In the genomic region with DNA sequence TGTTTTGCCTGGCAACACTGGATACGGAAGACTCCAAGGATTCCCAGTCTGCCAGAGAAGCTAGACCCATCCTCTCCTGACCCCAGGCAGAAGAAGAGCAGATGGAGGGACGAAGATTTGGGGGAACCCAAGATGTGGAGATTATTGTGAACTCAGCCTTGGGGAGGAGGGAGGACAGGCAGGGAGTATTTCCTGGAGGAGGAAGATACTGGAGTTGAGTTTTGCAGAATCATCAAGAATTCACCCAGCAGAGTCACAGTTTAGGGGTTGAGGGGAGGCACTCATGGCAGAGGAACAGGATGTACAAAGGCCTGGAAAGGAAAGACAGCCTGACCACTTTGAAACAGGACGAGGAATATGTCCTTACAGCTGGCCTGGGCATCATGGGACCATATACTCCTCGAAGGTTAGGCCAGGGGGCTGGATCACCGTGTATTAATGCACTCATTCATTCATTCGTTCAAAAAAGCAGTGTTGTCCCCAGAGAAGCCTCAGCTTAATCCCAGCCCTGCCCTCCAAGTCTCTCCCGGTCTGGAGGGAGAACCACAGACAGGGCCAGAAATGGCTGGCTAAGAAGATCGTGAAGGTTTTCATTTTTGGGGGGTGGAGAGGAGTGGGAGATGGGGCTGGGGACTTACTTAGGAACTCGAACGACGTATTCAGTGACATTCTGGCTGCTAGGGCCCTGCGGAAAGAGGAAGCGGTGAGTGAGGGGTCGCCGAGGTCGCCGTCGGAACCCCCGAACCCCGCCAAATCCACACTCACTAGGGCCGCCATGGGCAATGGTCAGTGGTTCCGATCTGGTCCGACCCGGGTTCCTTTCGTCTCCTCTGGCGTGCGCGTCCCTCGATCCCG, we compare ENCODE assay signal across 1 cellular context.
TF ChIP-seq lines count a peak whose summit lies in the region.

No MANE protein-coding gene starts in this region.

TF ChIP-seq in H1, 55 proteins besides CTCF, POLR2A, EP300 and RAD21:
- TF ChIP-seq SP2 (IDR thresholded peaks at IDR 0.05; ENCODE audit: low read length): no peak
- no peak for TF ChIP-seq RXRA (IDR thresholded peaks at IDR 0.05; ENCODE audit: insufficient read depth, low read depth, low read length)
- no peak for TF ChIP-seq JUND (IDR thresholded peaks at IDR 0.05; ENCODE audit: low read length)
- no peak for TF ChIP-seq NRF1 (IDR thresholded peaks at IDR 0.05; ENCODE audit: low read depth, low read length)
- TF ChIP-seq SIX5 (IDR thresholded peaks at IDR 0.05; ENCODE audit: low read depth, low read length): no peak
- TF ChIP-seq PHF8 (conservative IDR thresholded peaks at IDR 0.05; ENCODE audit: low read depth, low read length): peak; percentile 57
- TF ChIP-seq, protein P1, sequence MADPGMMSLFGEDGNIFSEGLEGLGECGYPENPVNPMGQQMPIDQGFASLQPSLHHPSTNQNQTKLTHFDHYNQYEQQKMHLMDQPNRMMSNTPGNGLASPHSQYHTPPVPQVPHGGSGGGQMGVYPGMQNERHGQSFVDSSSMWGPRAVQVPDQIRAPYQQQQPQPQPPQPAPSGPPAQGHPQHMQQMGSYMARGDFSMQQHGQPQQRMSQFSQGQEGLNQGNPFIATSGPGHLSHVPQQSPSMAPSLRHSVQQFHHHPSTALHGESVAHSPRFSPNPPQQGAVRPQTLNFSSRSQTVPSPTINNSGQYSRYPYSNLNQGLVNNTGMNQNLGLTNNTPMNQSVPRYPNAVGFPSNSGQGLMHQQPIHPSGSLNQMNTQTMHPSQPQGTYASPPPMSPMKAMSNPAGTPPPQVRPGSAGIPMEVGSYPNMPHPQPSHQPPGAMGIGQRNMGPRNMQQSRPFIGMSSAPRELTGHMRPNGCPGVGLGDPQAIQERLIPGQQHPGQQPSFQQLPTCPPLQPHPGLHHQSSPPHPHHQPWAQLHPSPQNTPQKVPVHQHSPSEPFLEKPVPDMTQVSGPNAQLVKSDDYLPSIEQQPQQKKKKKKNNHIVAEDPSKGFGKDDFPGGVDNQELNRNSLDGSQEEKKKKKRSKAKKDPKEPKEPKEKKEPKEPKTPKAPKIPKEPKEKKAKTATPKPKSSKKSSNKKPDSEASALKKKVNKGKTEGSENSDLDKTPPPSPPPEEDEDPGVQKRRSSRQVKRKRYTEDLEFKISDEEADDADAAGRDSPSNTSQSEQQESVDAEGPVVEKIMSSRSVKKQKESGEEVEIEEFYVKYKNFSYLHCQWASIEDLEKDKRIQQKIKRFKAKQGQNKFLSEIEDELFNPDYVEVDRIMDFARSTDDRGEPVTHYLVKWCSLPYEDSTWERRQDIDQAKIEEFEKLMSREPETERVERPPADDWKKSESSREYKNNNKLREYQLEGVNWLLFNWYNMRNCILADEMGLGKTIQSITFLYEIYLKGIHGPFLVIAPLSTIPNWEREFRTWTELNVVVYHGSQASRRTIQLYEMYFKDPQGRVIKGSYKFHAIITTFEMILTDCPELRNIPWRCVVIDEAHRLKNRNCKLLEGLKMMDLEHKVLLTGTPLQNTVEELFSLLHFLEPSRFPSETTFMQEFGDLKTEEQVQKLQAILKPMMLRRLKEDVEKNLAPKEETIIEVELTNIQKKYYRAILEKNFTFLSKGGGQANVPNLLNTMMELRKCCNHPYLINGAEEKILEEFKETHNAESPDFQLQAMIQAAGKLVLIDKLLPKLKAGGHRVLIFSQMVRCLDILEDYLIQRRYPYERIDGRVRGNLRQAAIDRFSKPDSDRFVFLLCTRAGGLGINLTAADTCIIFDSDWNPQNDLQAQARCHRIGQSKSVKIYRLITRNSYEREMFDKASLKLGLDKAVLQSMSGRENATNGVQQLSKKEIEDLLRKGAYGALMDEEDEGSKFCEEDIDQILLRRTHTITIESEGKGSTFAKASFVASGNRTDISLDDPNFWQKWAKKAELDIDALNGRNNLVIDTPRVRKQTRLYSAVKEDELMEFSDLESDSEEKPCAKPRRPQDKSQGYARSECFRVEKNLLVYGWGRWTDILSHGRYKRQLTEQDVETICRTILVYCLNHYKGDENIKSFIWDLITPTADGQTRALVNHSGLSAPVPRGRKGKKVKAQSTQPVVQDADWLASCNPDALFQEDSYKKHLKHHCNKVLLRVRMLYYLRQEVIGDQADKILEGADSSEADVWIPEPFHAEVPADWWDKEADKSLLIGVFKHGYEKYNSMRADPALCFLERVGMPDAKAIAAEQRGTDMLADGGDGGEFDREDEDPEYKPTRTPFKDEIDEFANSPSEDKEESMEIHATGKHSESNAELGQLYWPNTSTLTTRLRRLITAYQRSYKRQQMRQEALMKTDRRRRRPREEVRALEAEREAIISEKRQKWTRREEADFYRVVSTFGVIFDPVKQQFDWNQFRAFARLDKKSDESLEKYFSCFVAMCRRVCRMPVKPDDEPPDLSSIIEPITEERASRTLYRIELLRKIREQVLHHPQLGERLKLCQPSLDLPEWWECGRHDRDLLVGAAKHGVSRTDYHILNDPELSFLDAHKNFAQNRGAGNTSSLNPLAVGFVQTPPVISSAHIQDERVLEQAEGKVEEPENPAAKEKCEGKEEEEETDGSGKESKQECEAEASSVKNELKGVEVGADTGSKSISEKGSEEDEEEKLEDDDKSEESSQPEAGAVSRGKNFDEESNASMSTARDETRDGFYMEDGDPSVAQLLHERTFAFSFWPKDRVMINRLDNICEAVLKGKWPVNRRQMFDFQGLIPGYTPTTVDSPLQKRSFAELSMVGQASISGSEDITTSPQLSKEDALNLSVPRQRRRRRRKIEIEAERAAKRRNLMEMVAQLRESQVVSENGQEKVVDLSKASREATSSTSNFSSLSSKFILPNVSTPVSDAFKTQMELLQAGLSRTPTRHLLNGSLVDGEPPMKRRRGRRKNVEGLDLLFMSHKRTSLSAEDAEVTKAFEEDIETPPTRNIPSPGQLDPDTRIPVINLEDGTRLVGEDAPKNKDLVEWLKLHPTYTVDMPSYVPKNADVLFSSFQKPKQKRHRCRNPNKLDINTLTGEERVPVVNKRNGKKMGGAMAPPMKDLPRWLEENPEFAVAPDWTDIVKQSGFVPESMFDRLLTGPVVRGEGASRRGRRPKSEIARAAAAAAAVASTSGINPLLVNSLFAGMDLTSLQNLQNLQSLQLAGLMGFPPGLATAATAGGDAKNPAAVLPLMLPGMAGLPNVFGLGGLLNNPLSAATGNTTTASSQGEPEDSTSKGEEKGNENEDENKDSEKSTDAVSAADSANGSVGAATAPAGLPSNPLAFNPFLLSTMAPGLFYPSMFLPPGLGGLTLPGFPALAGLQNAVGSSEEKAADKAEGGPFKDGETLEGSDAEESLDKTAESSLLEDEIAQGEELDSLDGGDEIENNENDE (IDR thresholded peaks at IDR 0.05; ENCODE audit: insufficient replicate concordance, low read length): no peak
- TF ChIP-seq CBX5 (IDR thresholded peaks at IDR 0.05; ENCODE audit: low read depth, low read length): no peak
- TF ChIP-seq TEAD4 (IDR thresholded peaks at IDR 0.05; ENCODE audit: low read depth, low read length): no peak
- TF ChIP-seq HDAC2 (IDR thresholded peaks at IDR 0.05; ENCODE audit: borderline replicate concordance in 1 of 2, low read depth in 2 of 2, low read length in 2 of 2): 0 out of 4 replicates have a peak, but pooled peaks of 1 of the 2 experiments have one; percentile 6
- TF ChIP-seq ZNF274 (IDR thresholded peaks at IDR 0.05; ENCODE audit: borderline replicate concordance, extremely low read depth, low read length): no peak
- TF ChIP-seq, protein P2, sequence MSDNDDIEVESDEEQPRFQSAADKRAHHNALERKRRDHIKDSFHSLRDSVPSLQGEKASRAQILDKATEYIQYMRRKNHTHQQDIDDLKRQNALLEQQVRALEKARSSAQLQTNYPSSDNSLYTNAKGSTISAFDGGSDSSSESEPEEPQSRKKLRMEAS (IDR thresholded peaks at IDR 0.05): no peak
- no peak for TF ChIP-seq SAP30 (IDR thresholded peaks at IDR 0.05; ENCODE audit: insufficient read depth, insufficient replicate concordance, low read length)
- 0 out of 2 replicates have a peak, but pooled peaks have one; percentile 51 for TF ChIP-seq KDM5A (IDR thresholded peaks at IDR 0.05; ENCODE audit: low read length)
- peak; percentile 38 for TF ChIP-seq ASH2L (IDR thresholded peaks at IDR 0.05; ENCODE audit: low read length)
